In the genomic region with DNA sequence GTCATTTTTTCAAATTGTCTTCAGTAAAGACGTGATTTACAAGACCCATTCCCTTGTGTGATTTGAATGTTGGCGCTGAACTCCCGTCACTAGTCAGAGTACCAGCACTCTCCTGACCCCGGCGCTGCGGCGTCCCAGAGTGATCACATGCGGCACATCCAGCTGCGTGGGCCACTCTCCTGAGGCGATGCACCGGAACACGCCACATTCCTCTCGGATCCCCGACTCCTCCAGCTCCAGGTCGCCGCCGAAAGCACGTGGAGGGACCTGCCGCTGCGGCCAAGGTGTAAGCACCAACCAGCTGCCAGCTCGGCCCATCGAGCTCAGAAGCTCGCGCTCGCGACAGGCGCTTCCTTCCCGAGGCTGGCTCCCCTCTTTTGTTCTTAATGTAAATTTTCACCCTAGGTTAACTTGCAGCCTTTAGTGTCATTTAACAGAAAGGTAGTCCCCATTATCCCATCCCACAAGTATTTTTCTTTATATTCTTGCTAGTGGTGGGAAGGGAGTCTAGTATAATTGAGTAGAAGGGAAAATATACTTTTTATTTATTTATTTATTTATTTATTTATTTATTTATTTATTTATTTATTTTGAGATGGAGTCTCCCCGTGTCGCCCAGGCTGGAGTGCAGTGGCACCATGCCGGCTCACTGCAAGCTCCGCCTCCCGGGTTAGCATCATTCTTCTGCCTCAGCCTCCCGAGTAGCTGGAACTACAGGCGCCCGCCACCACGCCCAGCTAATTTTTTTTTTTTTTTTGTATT, we compare ENCODE assay signal across 1 cellular context.
A peak's percentile ranks its signal among the peaks of the same experiment; 100 is the strongest.
TF ChIP-seq lines count a peak whose summit lies in the region.

No MANE protein-coding gene starts in this region.

TF ChIP-seq in HEK293, 187 proteins besides CTCF, POLR2A, EP300 and RAD21 (continued from another document):
- TF ChIP-seq, protein P1, sequence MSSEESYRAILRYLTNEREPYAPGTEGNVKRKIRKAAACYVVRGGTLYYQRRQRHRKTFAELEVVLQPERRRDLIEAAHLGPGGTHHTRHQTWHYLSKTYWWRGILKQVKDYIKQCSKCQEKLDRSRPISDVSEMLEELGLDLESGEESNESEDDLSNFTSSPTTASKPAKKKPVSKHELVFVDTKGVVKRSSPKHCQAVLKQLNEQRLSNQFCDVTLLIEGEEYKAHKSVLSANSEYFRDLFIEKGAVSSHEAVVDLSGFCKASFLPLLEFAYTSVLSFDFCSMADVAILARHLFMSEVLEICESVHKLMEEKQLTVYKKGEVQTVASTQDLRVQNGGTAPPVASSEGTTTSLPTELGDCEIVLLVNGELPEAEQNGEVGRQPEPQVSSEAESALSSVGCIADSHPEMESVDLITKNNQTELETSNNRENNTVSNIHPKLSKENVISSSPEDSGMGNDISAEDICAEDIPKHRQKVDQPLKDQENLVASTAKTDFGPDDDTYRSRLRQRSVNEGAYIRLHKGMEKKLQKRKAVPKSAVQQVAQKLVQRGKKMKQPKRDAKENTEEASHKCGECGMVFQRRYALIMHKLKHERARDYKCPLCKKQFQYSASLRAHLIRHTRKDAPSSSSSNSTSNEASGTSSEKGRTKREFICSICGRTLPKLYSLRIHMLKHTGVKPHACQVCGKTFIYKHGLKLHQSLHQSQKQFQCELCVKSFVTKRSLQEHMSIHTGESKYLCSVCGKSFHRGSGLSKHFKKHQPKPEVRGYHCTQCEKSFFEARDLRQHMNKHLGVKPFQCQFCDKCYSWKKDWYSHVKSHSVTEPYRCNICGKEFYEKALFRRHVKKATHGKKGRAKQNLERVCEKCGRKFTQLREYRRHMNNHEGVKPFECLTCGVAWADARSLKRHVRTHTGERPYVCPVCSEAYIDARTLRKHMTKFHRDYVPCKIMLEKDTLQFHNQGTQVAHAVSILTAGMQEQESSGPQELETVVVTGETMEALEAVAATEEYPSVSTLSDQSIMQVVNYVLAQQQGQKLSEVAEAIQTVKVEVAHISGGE (tag by site-specific recombination; conservative IDR thresholded peaks at IDR 0.05; ENCODE audit: low read depth), result peak; percentile 67
- TF ChIP-seq, protein P2, sequence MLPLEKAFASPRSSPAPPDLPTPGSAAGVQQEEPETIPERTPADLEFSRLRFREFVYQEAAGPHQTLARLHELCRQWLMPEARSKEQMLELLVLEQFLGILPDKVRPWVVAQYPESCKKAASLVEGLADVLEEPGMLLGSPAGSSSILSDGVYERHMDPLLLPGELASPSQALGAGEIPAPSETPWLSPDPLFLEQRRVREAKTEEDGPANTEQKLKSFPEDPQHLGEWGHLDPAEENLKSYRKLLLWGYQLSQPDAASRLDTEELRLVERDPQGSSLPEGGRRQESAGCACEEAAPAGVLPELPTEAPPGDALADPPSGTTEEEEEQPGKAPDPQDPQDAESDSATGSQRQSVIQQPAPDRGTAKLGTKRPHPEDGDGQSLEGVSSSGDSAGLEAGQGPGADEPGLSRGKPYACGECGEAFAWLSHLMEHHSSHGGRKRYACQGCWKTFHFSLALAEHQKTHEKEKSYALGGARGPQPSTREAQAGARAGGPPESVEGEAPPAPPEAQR (tag by site-specific recombination; IDR thresholded peaks at IDR 0.05), result no peak
- peak; percentile 30; the same call in 1 of the 2 replicates for TF ChIP-seq ZNF140 (tag by site-specific recombination; IDR thresholded peaks at IDR 0.05)
- peak; percentile 71 for TF ChIP-seq ZNF555 (tag by site-specific recombination; conservative IDR thresholded peaks at IDR 0.05)
- TF ChIP-seq, protein P3, sequence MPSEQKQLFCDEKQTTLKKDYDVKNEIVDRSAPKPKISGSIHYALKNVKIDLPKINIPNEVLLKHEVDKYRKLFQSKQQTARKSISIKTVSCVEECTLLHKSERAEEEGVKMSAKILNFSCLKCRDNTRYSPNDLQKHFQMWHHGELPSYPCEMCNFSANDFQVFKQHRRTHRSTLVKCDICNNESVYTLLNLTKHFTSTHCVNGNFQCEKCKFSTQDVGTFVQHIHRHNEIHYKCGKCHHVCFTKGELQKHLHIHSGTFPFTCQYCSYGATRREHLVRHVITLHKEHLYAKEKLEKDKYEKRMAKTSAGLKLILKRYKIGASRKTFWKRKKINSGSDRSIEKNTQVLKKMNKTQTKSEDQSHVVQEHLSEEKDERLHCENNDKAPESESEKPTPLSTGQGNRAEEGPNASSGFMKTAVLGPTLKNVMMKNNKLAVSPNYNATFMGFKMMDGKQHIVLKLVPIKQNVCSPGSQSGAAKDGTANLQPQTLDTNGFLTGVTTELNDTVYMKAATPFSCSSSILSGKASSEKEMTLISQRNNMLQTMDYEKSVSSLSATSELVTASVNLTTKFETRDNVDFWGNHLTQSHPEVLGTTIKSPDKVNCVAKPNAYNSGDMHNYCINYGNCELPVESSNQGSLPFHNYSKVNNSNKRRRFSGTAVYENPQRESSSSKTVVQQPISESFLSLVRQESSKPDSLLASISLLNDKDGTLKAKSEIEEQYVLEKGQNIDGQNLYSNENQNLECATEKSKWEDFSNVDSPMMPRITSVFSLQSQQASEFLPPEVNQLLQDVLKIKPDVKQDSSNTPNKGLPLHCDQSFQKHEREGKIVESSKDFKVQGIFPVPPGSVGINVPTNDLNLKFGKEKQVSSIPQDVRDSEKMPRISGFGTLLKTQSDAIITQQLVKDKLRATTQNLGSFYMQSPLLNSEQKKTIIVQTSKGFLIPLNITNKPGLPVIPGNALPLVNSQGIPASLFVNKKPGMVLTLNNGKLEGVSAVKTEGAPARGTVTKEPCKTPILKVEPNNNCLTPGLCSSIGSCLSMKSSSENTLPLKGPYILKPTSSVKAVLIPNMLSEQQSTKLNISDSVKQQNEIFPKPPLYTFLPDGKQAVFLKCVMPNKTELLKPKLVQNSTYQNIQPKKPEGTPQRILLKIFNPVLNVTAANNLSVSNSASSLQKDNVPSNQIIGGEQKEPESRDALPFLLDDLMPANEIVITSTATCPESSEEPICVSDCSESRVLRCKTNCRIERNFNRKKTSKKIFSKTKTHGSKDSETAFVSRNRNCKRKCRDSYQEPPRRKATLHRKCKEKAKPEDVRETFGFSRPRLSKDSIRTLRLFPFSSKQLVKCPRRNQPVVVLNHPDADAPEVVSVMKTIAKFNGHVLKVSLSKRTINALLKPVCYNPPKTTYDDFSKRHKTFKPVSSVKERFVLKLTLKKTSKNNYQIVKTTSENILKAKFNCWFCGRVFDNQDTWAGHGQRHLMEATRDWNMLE (tag by site-specific recombination; conservative IDR thresholded peaks at IDR 0.05; ENCODE audit: low read depth), result peak; percentile 82
- no peak for TF ChIP-seq GLI2 (tag by site-specific recombination; IDR thresholded peaks at IDR 0.05; ENCODE audit: borderline replicate concordance, low read depth)
- 0 out of 2 replicates have a peak, but pooled peaks have one; percentile 23 for TF ChIP-seq ZNF404 (tag by site-specific recombination; IDR thresholded peaks at IDR 0.05)
- TF ChIP-seq ZNF571 (tag by site-specific recombination; IDR thresholded peaks at IDR 0.05), result no peak
- TF ChIP-seq ZNF2 (tag by site-specific recombination; IDR thresholded peaks at IDR 0.05), result no peak
- no peak for TF ChIP-seq ZSCAN30 (tag by site-specific recombination; IDR thresholded peaks at IDR 0.05)
- TF ChIP-seq ZNF426 (tag by site-specific recombination; IDR thresholded peaks at IDR 0.05), result peak; percentile 73
- peak; percentile 14 for TF ChIP-seq ZNF529 (tag by site-specific recombination; IDR thresholded peaks at IDR 0.05; ENCODE audit: insufficient replicate concordance)
- TF ChIP-seq ZNF626 (tag by site-specific recombination; IDR thresholded peaks at IDR 0.05), result no peak
TF ChIP-seq in HEK293: peak in this region for 14.
